1 cellular context compared by ENCODE assay signal in genomic region chr9:87069690-87070089, GRCh38.
TF ChIP-seq lines count a peak whose summit lies in the region.

No MANE protein-coding gene starts in this region.

TF ChIP-seq in IMR-90, 13 proteins besides CTCF, POLR2A, EP300 and RAD21:
- no peak for TF ChIP-seq RCOR1 (IDR thresholded peaks at IDR 0.05; ENCODE audit: insufficient replicate concordance, low read length)
- TF ChIP-seq RFX5 (IDR thresholded peaks at IDR 0.05; ENCODE audit: low read depth, low read length), result no peak
- TF ChIP-seq MAZ (IDR thresholded peaks at IDR 0.05; ENCODE audit: borderline replicate concordance, low read depth, low read length), result no peak
- no peak for TF ChIP-seq CHD1 (IDR thresholded peaks at IDR 0.05; ENCODE audit: low read depth, low read length)
- no peak for TF ChIP-seq MAFK (IDR thresholded peaks at IDR 0.05; ENCODE audit: low read depth, low read length)
- no peak for TF ChIP-seq FOS (IDR thresholded peaks at IDR 0.05; ENCODE audit: low read depth, low read length)
- TF ChIP-seq CEBPB (IDR thresholded peaks at IDR 0.05; ENCODE audit: low read depth, low read length), result no peak
- TF ChIP-seq BHLHE40 (IDR thresholded peaks at IDR 0.05; ENCODE audit: low read depth, low read length), result no peak
- TF ChIP-seq NFE2L2 (IDR thresholded peaks at IDR 0.05; ENCODE audit: low read depth, low read length), result no peak
- TF ChIP-seq ELK1 (IDR thresholded peaks at IDR 0.05; ENCODE audit: borderline replicate concordance, low read depth, low read length), result no peak
- TF ChIP-seq USF2 (IDR thresholded peaks at IDR 0.05; ENCODE audit: low read depth, low read length), result no peak
- no peak for TF ChIP-seq MXI1 (IDR thresholded peaks at IDR 0.05; ENCODE audit: borderline replicate concordance, low read depth, low read length)
- no peak for TF ChIP-seq SMC3 (IDR thresholded peaks at IDR 0.05; ENCODE audit: low read depth, low read length)
